Comparison of ENCODE assay signal across 14 cellular contexts in the genomic region with DNA sequence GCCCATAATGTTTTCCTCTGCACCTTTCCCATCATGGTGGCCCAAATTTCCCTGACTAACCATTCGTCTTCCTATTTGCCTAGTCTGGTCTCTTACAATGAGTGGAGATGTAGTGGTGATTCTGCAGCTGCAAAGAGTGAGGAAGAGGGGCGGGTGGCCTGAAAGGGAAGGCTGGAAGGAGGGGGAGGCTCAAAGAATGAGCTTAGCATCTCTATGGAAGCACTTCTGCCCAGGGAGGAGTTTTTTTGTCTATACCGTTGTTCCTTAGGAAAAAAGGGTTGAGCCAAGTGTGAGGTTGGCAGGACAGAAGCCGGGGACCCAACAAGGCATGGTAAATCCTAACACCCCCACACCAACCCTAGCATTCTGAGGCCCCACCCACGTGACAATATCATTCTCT.
A peak's percentile ranks its signal among the peaks of the same experiment; 100 is the strongest.
DNase-seq lines count a peak whose midpoint lies in the region.
"Had no signal": no experiment of that assay in that cellular context is flagged by ENCODE, and none has a peak within 500 bp of the region (broad histone marks: within the 10 kb centered on the region; RNA-seq: fewer than 3 reads in every experiment).

No MANE protein-coding gene starts in this region.

- DNase-seq in DMS153 treated with DMSO at 0.1 percent for 48 hours (lab: John Stamatoyannopoulos, UW; ENCODE audit: unreplicated experiment) = peak; percentile 91
- peak; percentile 14 for DNase-seq in H7
- DNase-seq in NCI-H774 (lab: John Stamatoyannopoulos, UW) = peak; percentile 37
- DNase-seq in iPS-NIHi11 (ENCODE audit: low spot score) = peak; percentile 38
- DNase-seq in GM19240 (ENCODE audit: insufficient read length, low spot score) = no peak
- DNase-seq in activated naive CD4-positive, alpha-beta T cell treated with anti-CD3 and anti-CD28 coated beads, Interleukin-2, amount 50 U/mL, for 16 hours = no peak
- no peak for DNase-seq in amygdala (lab: John Stamatoyannopoulos, UW)
- DNase-seq: Calu3; CD8-positive, alpha-beta T cell; HCEC 1CT; NCI-H82; PC-9; T-helper 1 cell had no signal

- no peaks in the 10 kb centered on the region for H3K27me3 ChIP-seq in H7 (ENCODE audit: control insufficient read depth, insufficient read depth, low read length)
- H3K27me3 ChIP-seq: BLaER1 treated with 17β-estradiol and CSF1 and Interleukin-3, amounts not matched to agents 10 nM and 100 nM had no signal

- H3K4me3 ChIP-seq in H7 (ENCODE audit: insufficient read depth, low read depth, low read length) = no peak overlapping the region
- H3K4me3 ChIP-seq: BLaER1 treated with 17β-estradiol and CSF1 and Interleukin-3, amounts not matched to agents 10 nM and 100 nM; PC-9 had no signal

- H3K36me3 ChIP-seq in H7 (replicated peaks; ENCODE audit: control insufficient read depth, insufficient read depth, low read length) = no peaks in the 10 kb centered on the region
- H3K36me3 ChIP-seq: BLaER1 treated with 17β-estradiol and CSF1 and Interleukin-3, amounts not matched to agents 10 nM and 100 nM had no signal

Comparison
In these comparisons a context has a peak if more than half of its experiments do, and no peak if none do; other contexts are left out.
1. DNase-seq: peak in DMS153 treated with DMSO at 0.1 percent for 48 hours (single experiment), H7 (single experiment), NCI-H774 (single experiment) and iPS-NIHi11 (single experiment); none in GM19240 (single experiment), activated naive CD4-positive, alpha-beta T cell treated with anti-CD3 and anti-CD28 coated beads, Interleukin-2, amount 50 U/mL, for 16 hours (single experiment) and amygdala (0 of 56).